ENCODE assay signal across 8 cellular contexts in genomic region chr1:207820568-207821463, GRCh38.
DNase-seq lines count a peak whose midpoint lies in the region; ATAC-seq, FAIRE-seq and TF ChIP-seq lines count a peak whose summit lies in the region.
"Had no signal": no experiment of that assay in that cellular context is flagged by ENCODE, and none has a peak within 500 bp of the region (broad histone marks: within the 10 kb centered on the region; RNA-seq: fewer than 3 reads in every experiment).

No MANE protein-coding gene starts in this region.

- no peak for DNase-seq in H54 (ENCODE audit: insufficient read length, low spot score)

- no peaks in the 10 kb centered on the region for H3K9me2 ChIP-seq in SU-DHL-6 (replicated peaks; ENCODE audit: insufficient read depth, low read length)

- peak overlapping the region; percentile 43; the same call in 1 of the 2 replicates for H3K4me3 ChIP-seq in GM08714 (ENCODE audit: low read length)
- H3K4me3 ChIP-seq in SU-DHL-6 (ENCODE audit: insufficient read depth, low read length, poor library complexity, severe bottlenecking) = peak overlapping the region; percentile 77
- peak overlapping the region; percentile 80 to 92 for H3K4me3 ChIP-seq in gastroesophageal sphincter
- peak overlapping the region; percentile 100 for H3K4me3 ChIP-seq in stomach smooth muscle (ENCODE audit: low read length in 2 of 2)

- TF ChIP-seq CTCF in SU-DHL-6 (IDR thresholded peaks at IDR 0.05; ENCODE audit: insufficient read depth, low read length, poor library complexity, severe bottlenecking) (no peak), gastroesophageal sphincter (IDR thresholded peaks at IDR 0.05) (no peak)

- TF ChIP-seq EP300 in gastroesophageal sphincter (IDR thresholded peaks at IDR 0.05) = no peak

- 41 to 53% methylated on average over 6 to 9 of the region's 22 CpGs for WGBS in gastroesophageal sphincter (ENCODE audit: low coverage in 1 of 2), 2 donors

- no peak for ATAC-seq in gastroesophageal sphincter
- no peak for ATAC-seq in HG03175 (IDR thresholded peaks at IDR 0.05; ENCODE audit: unreplicated experiment)
- ATAC-seq in HG02885 (IDR thresholded peaks at IDR 0.05; ENCODE audit: poor library complexity, unreplicated experiment) = no peak

- peaks cover 64% of the 10 kb centered on the region for H3K79me2 ChIP-seq in SU-DHL-6 (ENCODE audit: insufficient read depth, low read length)

- H3K36me3 ChIP-seq in SU-DHL-6 (ENCODE audit: low read length) = 0 out of 2 replicates have a peak, but pooled peaks cover 3% of the 10 kb centered on the region
- peaks cover 0 to 60% of the 10 kb centered on the region in 2 donors for H3K36me3 ChIP-seq in gastroesophageal sphincter
- H3K36me3 ChIP-seq in stomach smooth muscle (ENCODE audit: control insufficient read depth in 2 of 2, insufficient read depth in 2 of 2, low read length in 2 of 2) = peaks cover 35 to 39% of the 10 kb centered on the region in 2 donors

- H2AFZ ChIP-seq in SU-DHL-6 (ENCODE audit: low read depth, low read length, severe bottlenecking) = no peak overlapping the region

- H3F3A ChIP-seq in SU-DHL-6 (ENCODE audit: insufficient read depth) = peaks cover 4% of the 10 kb centered on the region; the same call in 1 of the 2 replicates

- peak overlapping the region; percentile 77 for H3K4me2 ChIP-seq in SU-DHL-6 (ENCODE audit: low read depth, low read length, poor library complexity, severe bottlenecking)

- no peaks in the 10 kb centered on the region for H3K9me3 ChIP-seq in SU-DHL-6 (ENCODE audit: insufficient read depth, low read length)
- H3K9me3 ChIP-seq in gastroesophageal sphincter = no peaks in the 10 kb centered on the region
- H3K9me3 ChIP-seq in stomach smooth muscle (ENCODE audit: control insufficient read depth in 2 of 2, low read length in 2 of 2) = no peaks in the 10 kb centered on the region

- H3K27ac ChIP-seq in SU-DHL-6 (ENCODE audit: low read depth, low read length) (peak overlapping the region; percentile 81), gastroesophageal sphincter (peak overlapping the region; percentile 97 to 100 (median 98)), stomach smooth muscle (ENCODE audit: low read length) (peak overlapping the region; percentile 100)

- H4K20me1 ChIP-seq in SU-DHL-6 (ENCODE audit: low read depth, low read length) = no peaks in the 10 kb centered on the region

- TF ChIP-seq POLR2A in gastroesophageal sphincter (IDR thresholded peaks at IDR 0.05) = no peak
- TF ChIP-seq POLR2A in H54 (IDR thresholded peaks at IDR 0.05; ENCODE audit: low read depth, low read length) = no peak

- no peaks in the 10 kb centered on the region for H3K27me3 ChIP-seq in SU-DHL-6 (ENCODE audit: low read length)
- no peaks in the 10 kb centered on the region for H3K27me3 ChIP-seq in gastroesophageal sphincter
- no peaks in the 10 kb centered on the region for H3K27me3 ChIP-seq in stomach smooth muscle (ENCODE audit: control insufficient read depth in 1 of 2, insufficient read depth in 2 of 2, low read length in 2 of 2)

- peaks cover 24 to 81% (median 51%) of the 10 kb centered on the region in 3 donors for H3K4me1 ChIP-seq in gastroesophageal sphincter
- H3K4me1 ChIP-seq in stomach smooth muscle (ENCODE audit: control insufficient read depth, insufficient read depth, low read length) = peaks cover 78% of the 10 kb centered on the region

- FAIRE-seq in H54 (lab: Jason Lieb, UNC) = no peak
- FAIRE-seq: keratinocyte had no signal

- H3K9ac ChIP-seq in SU-DHL-6 (ENCODE audit: low read length) (peak overlapping the region; percentile 74), stomach smooth muscle (ENCODE audit: low read length in 2 of 2) (peak overlapping the region; percentile 100)

Comparison
In these comparisons a context has a peak if more than half of its experiments do, and no peak if none do; other contexts are left out.
1. H3K4me3 ChIP-seq: peak in every context shown above with its lines; median percentile 100 in stomach smooth muscle; 86 in gastroesophageal sphincter; 77 in SU-DHL-6; 43 in GM08714.